In the genomic region with DNA sequence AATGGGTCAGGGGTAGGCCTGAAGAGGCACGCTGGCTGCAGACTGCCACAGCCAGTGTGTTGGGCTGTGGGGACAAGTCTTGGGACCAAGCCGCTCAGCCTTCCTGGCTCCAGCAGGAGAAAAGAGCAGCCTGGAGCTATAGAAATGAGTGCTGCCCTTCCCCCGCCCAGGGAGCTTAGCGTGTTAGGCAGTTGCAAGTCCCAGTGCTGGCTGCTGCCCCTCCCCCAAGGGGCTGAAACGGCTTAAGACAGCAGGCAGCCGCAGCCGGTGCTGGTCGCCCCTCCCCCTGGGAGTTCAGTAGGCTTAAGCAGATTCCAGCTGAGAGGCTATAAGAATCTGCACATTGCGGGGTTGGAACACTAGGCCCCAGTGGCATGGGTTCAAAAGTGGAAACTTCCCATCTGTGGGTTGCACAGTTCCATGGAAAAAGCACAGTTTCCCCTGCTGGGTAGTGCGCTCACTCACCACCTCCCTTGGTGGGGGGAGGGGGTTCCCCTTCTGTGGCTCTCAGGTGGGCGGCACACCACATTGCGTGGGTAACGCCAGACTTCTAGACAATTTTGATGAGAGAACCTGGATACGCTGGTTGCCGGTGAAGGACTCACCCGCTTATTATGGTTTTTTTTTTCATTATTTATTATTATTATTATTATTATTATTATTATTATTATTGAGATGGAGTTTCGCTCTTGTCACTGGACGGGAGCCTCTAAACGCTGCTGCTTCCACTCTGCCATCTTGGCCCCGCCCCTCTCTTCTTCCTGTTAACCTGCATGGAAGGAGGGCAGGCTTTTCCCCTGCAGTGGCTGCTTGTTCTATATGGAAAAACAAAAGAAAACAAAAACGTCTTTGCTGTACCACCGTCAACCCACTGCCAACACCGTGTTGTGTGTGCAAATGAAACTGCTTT, we compare ENCODE assay signal across 16 cellular contexts.
A peak's percentile ranks its signal among the peaks of the same experiment; 100 is the strongest.
DNase-seq lines count a peak whose midpoint lies in the region; ATAC-seq and TF ChIP-seq lines count a peak whose summit lies in the region.
"Had no signal": no experiment of that assay in that cellular context is flagged by ENCODE, and none has a peak within 500 bp of the region (broad histone marks: within the 10 kb centered on the region; RNA-seq: fewer than 3 reads in every experiment).

No MANE protein-coding gene starts in this region.

- H4K91ac ChIP-seq in H9 (ENCODE audit: insufficient read length, low read depth, low read length) (no peak overlapping the region), trophoblast cell (ENCODE audit: low read depth, low read length) (peak overlapping the region; percentile 90)

- no peak overlapping the region for H3T11ph ChIP-seq in H9 (ENCODE audit: low read length)

- H3K79me1 ChIP-seq in H9 (ENCODE audit: insufficient read depth, low read depth, low read length, poor library complexity, severe bottlenecking) = no peaks in the 10 kb centered on the region
- H3K79me1 ChIP-seq in trophoblast cell (ENCODE audit: low read length) = peaks cover 14% of the 10 kb centered on the region

- H3K9me3 Mint-ChIP-seq in H9 (peaks cover 9 to 17% of the 10 kb centered on the region in 2 experiments), brain (peaks cover 7 to 40% (median 27%) of the 10 kb centered on the region in 5 experiments), natural killer cell (no peaks in the 10 kb centered on the region)

- H3K36me3 ChIP-seq in trophoblast cell (ENCODE audit: control insufficient read depth in 1 of 2, insufficient read depth in 2 of 2, low read length in 2 of 2) = no peaks in the 10 kb centered on the region
- H3K36me3 ChIP-seq: gastroesophageal sphincter, SJSA1 had no signal

- H3K14ac ChIP-seq in H9 (ENCODE audit: insufficient read depth, low read length) (peak overlapping the region; percentile 93), trophoblast cell (ENCODE audit: low read length) (peak overlapping the region; percentile 85)

- no peak overlapping the region for H4K12ac ChIP-seq in trophoblast cell (ENCODE audit: low read depth, low read length)

- TF ChIP-seq CTCF in H9 (conservative IDR thresholded peaks at IDR 0.05) (no peak), brain (conservative IDR thresholded peaks at IDR 0.05) (no peak), natural killer cell (IDR thresholded peaks at IDR 0.05) (no peak)

- peak overlapping the region; percentile 34 to 70 for H3K4me3 Mint-ChIP-seq in H9
- peak overlapping the region; percentile 7 to 76 (median 66) for H3K4me3 Mint-ChIP-seq in brain
- H3K4me3 Mint-ChIP-seq in natural killer cell = no peak overlapping the region

- H2AFZ ChIP-seq in H9 (ENCODE audit: low read length) = no peak overlapping the region
- H2AFZ ChIP-seq in trophoblast cell (ENCODE audit: insufficient read depth, low read length, poor library complexity) = peak overlapping the region; percentile 69

- intact Hi-C loops in natural killer cell (cut with micrococcal nuclease) = no loop called here

- H3K4ac ChIP-seq in H9 (ENCODE audit: low read depth, low read length) (no peak overlapping the region), trophoblast cell (ENCODE audit: low read depth, low read length) (no peak overlapping the region)

- H3K4me1 ChIP-seq in H9 (ENCODE audit: insufficient read depth, low read length) (peaks cover 2% of the 10 kb centered on the region; the same call in 1 of the 2 replicates), trophoblast cell (ENCODE audit: control insufficient read depth in 1 of 2, insufficient read depth in 2 of 2, low read length in 2 of 2) (peaks cover 17 to 19% of the 10 kb centered on the region in 2 experiments)
- H3K4me1 ChIP-seq: SJSA1 had no signal

- H3K4me3 ChIP-seq in trophoblast cell (ENCODE audit: low read depth, low read length) = no peak overlapping the region
- H3K4me3 ChIP-seq: gastroesophageal sphincter, SJSA1 had no signal

- DNase-seq in H9 (peak; percentile 95), iPS DF 19.7 (ENCODE audit: low read depth, low spot score) (peak; percentile 69), trophoblast cell (peak in 1 of 2 donors; percentile 29), UCSD-AML1 (lab: John Stamatoyannopoulos, UW; ENCODE audit: unreplicated experiment) (no peak), natural killer cell (no peak)
- DNase-seq: C1 segment of cervical spinal cord, GDM1, midbrain, NCI-H1436, NCI-H748 treated with DMSO at 0.1 percent for 48 hours had no signal

- H4K8ac ChIP-seq in H9 (replicated peaks; ENCODE audit: insufficient read length, low read depth, low read length) (no peak overlapping the region), trophoblast cell (ENCODE audit: low read depth, low read length) (peak overlapping the region; percentile 88)

- H2BK12ac ChIP-seq in H9 (ENCODE audit: insufficient read length, low read depth, low read length) (no peak overlapping the region), trophoblast cell (ENCODE audit: low read length) (peak overlapping the region; percentile 90)

- peaks cover 2% of the 10 kb centered on the region for H3K23me2 ChIP-seq in H9 (ENCODE audit: insufficient read length, low read depth, low read length, poor library complexity, severe bottlenecking)

- H3K4me1 Mint-ChIP-seq in H9 = peaks cover 29 to 32% of the 10 kb centered on the region in 2 experiments
- H3K4me1 Mint-ChIP-seq in brain = peaks cover 20% of the 10 kb centered on the region
- no peaks in the 10 kb centered on the region for H3K4me1 Mint-ChIP-seq in natural killer cell

- H3K27me3 ChIP-seq in H9 (ENCODE audit: insufficient read depth, low read length) (no peaks in the 10 kb centered on the region), trophoblast cell (ENCODE audit: insufficient read depth, low read length) (no peaks in the 10 kb centered on the region)
- H3K27me3 ChIP-seq: gastroesophageal sphincter, SJSA1 had no signal

- H3K27me3 Mint-ChIP-seq in H9 (ENCODE audit: low read depth) (peaks cover 52% of the 10 kb centered on the region), brain (peaks cover 11% of the 10 kb centered on the region), natural killer cell (ENCODE audit: low read depth in 2 of 2) (peaks cover 6% of the 10 kb centered on the region in 2 donors)

- H3K27ac ChIP-seq in H9 (ENCODE audit: insufficient read length, low read depth, low read length) = no peak overlapping the region
- peak overlapping the region; percentile 81 for H3K27ac ChIP-seq in trophoblast cell (ENCODE audit: low read depth, low read length)
- H3K27ac ChIP-seq: gastroesophageal sphincter, SJSA1, VCaP had no signal

- no peak overlapping the region for H2BK20ac ChIP-seq in H9 (ENCODE audit: low read depth, low read length, poor library complexity, severe bottlenecking)

- WGBS in H9 (ENCODE audit: extremely low coverage, insufficient read length, low lambda C conversion rate) = no CpG with 5 or more reads among the region's 23 CpGs
- no CpG with 5 or more reads among the region's 23 CpGs for WGBS in trophoblast cell (ENCODE audit: extremely low coverage, insufficient coverage, insufficient read length)

- H3K79me2 ChIP-seq in H9 (ENCODE audit: insufficient read depth, low read length) = no peaks in the 10 kb centered on the region
- peaks cover 1% of the 10 kb centered on the region for H3K79me2 ChIP-seq in trophoblast cell (ENCODE audit: control insufficient read depth, insufficient read depth, low read length, poor library complexity)

- H3K27ac Mint-ChIP-seq in H9 = peak overlapping the region; percentile 17 to 88 (median 59); a peak in 6 of 7 replicates
- peak overlapping the region; percentile 35 to 92 (median 77) for H3K27ac Mint-ChIP-seq in brain
- H3K27ac Mint-ChIP-seq in natural killer cell = no peak overlapping the region

- H3K18ac ChIP-seq in H9 (ENCODE audit: insufficient read length, low read depth, low read length) (peak overlapping the region; percentile 96), trophoblast cell (ENCODE audit: low read length) (peak overlapping the region; percentile 80)

- H3K36me3 Mint-ChIP-seq in H9 (ENCODE audit: insufficient read depth in 1 of 3, low read depth in 3 of 3) (peaks cover 0 to 30% (median 9%) of the 10 kb centered on the region in 3 experiments; a peak in 5 of 7 replicates), brain (no peaks in the 10 kb centered on the region), natural killer cell (no peaks in the 10 kb centered on the region)

- H2BK15ac ChIP-seq in H9 (ENCODE audit: low read depth, low read length) = no peak overlapping the region

- H3K4me2 ChIP-seq in H9 (ENCODE audit: insufficient read depth, insufficient read length, low read length) (peak overlapping the region; percentile 52), trophoblast cell (ENCODE audit: low read length) (peak overlapping the region; percentile 53)

- no peak for ATAC-seq in GM21529 (IDR thresholded peaks at IDR 0.05; ENCODE audit: unreplicated experiment)
- ATAC-seq in GM21576 (IDR thresholded peaks at IDR 0.05; ENCODE audit: unreplicated experiment) = no peak
- ATAC-seq in natural killer cell = no peak

- no peaks in the 10 kb centered on the region for H3K9me3 ChIP-seq in H9 (ENCODE audit: control insufficient read depth, low read depth, low read length)
- no peaks in the 10 kb centered on the region for H3K9me3 ChIP-seq in trophoblast cell (ENCODE audit: insufficient read depth, low read depth, low read length)
- H3K9me3 ChIP-seq: SJSA1 had no signal

- no peak overlapping the region for H3K56ac ChIP-seq in H9 (ENCODE audit: insufficient read length, low read depth, low read length)

- no peak overlapping the region for H2BK5ac ChIP-seq in H9 (ENCODE audit: insufficient read length, low read length)
- H2BK5ac ChIP-seq in trophoblast cell (ENCODE audit: low read depth, low read length, poor library complexity) = peak overlapping the region; percentile 82

- H2AK5ac ChIP-seq in H9 (ENCODE audit: insufficient read length, low read length) (no peak overlapping the region), trophoblast cell (ENCODE audit: low read length) (peak overlapping the region; percentile 96)

- H3K9ac ChIP-seq in H9 (ENCODE audit: extremely low read depth, insufficient read length, low read length) (no peak overlapping the region), trophoblast cell (ENCODE audit: low read length) (no peak overlapping the region)

- H4K5ac ChIP-seq in H9 (ENCODE audit: insufficient read length, low read depth, low read length) = no peak overlapping the region

- no peaks in the 10 kb centered on the region for H4K20me1 ChIP-seq in H9 (ENCODE audit: control insufficient read depth, insufficient read depth, insufficient read length)

- no peak overlapping the region for H2BK120ac ChIP-seq in H9 (ENCODE audit: low read depth, low read length, poor library complexity, severe bottlenecking)
- peak overlapping the region; percentile 81 for H2BK120ac ChIP-seq in trophoblast cell (ENCODE audit: insufficient read depth, low read length, poor library complexity)

- H3K23ac ChIP-seq in H9 (ENCODE audit: insufficient read length, low read depth, low read length) = no peak overlapping the region
- H3K23ac ChIP-seq in trophoblast cell (ENCODE audit: low read length) = no peak overlapping the region

Comparison
In these comparisons a context has a peak if more than half of its experiments do, and no peak if none do; other contexts are left out.
1. DNase-seq: peak in H9 (single experiment) and iPS DF 19.7 (single experiment); none in UCSD-AML1 (single experiment) and natural killer cell (single experiment).
2. H3K27ac Mint-ChIP-seq: peak in H9 (3 of 3) and brain (5 of 5); none in natural killer cell (0 of 2).